In genomic region chr17:43171761-43172487, GRCh38 we compare ENCODE assay signal across 8 cellular contexts. TPM values are rescaled to one million over a fixed set of nuclear protein-coding genes. Genes with fewer than 3 reads are reported as not detected.
DNase-seq lines count a peak whose midpoint lies in the region; TF ChIP-seq lines count a peak whose summit lies in the region.

No MANE protein-coding gene starts in this region.

- H3K9me3 ChIP-seq in WERI-Rb-1 (ENCODE audit: severe bottlenecking) (no peaks in the 10 kb centered on the region), osteoblast (ENCODE audit: low read depth, low read length) (no peaks in the 10 kb centered on the region)

- H3K4me3 ChIP-seq in WERI-Rb-1 (ENCODE audit: low read depth, low read length) (peak overlapping the region; percentile 85), fibroblast of the aortic adventitia (ENCODE audit: low read depth, low read length) (peak overlapping the region; percentile 87), osteoblast (ENCODE audit: insufficient read depth, low read length) (peak overlapping the region; percentile 82)

- peak overlapping the region; percentile 100 for H3K4me2 ChIP-seq in osteoblast (ENCODE audit: insufficient read depth, low read length)

- H3K27me3 ChIP-seq in WERI-Rb-1 (ENCODE audit: insufficient read depth, low read depth, severe bottlenecking) = no peaks in the 10 kb centered on the region
- H3K27me3 ChIP-seq in osteoblast (ENCODE audit: insufficient read depth, low read length) = no peaks in the 10 kb centered on the region

- DNase-seq in stimulated activated CD4-positive, alpha-beta T cell treated with anti-CD3 and anti-CD28 coated beads, Interleukin-15, amount 100 ng/mL, for 24 hours = peak; percentile 10
- DNase-seq in stimulated activated CD4-positive, alpha-beta T cell treated with anti-CD3 and anti-CD28 coated beads, Interleukin-4, amount 100 ng/mL, for 1 hour = no peak
- peak; percentile 10 for DNase-seq in NCI-H1105 treated with DMSO at 0.1 percent for 48 hours (lab: John Stamatoyannopoulos, UW)
- peak; percentile 56 for DNase-seq in WERI-Rb-1
- peak; percentile 95 for DNase-seq in fibroblast of the aortic adventitia (ENCODE audit: low read depth)
- DNase-seq in osteoblast (ENCODE audit: insufficient read length, low spot score, missing footprints) = peak; percentile 72
- DNase-seq in mesothelial cell of epicardium (ENCODE audit: low spot score in 2 of 2, unreplicated experiment in 2 of 2) = no peak
- DNase-seq in activated CD4-positive, CD25-positive, alpha-beta regulatory T cell (lab: John Stamatoyannopoulos, UW) = no peak

- no peak overlapping the region for H3K27ac Mint-ChIP-seq in mesothelial cell of epicardium

- H3K79me2 ChIP-seq in osteoblast (ENCODE audit: insufficient read depth, low read length) = peaks cover 51% of the 10 kb centered on the region

- peaks cover 15% of the 10 kb centered on the region for H4K20me1 ChIP-seq in osteoblast (ENCODE audit: insufficient read depth, low read length)

- H3K9me3 Mint-ChIP-seq in mesothelial cell of epicardium = no peaks in the 10 kb centered on the region

- H3K27ac ChIP-seq in WERI-Rb-1 (peak overlapping the region; percentile 86), osteoblast (ENCODE audit: low read depth, low read length) (peak overlapping the region; percentile 96)

- H3K4me1 ChIP-seq in osteoblast (ENCODE audit: insufficient read depth, low read length) = peaks cover 44% of the 10 kb centered on the region

- H3K4me1 Mint-ChIP-seq in mesothelial cell of epicardium = peaks cover 31% of the 10 kb centered on the region

- peak overlapping the region; percentile 77 for H2AFZ ChIP-seq in osteoblast (ENCODE audit: low read length)

- H3K36me3 ChIP-seq in WERI-Rb-1 = peaks cover 13% of the 10 kb centered on the region
- H3K36me3 ChIP-seq in osteoblast (ENCODE audit: insufficient read depth, low read length) = peaks cover 12% of the 10 kb centered on the region

- peaks cover 15% of the 10 kb centered on the region for H3K36me3 Mint-ChIP-seq in mesothelial cell of epicardium

- H3K27me3 Mint-ChIP-seq in mesothelial cell of epicardium (ENCODE audit: low read depth) = no peaks in the 10 kb centered on the region

- no peak for TF ChIP-seq CTCF in WERI-Rb-1 (IDR thresholded peaks at IDR 0.05; ENCODE audit: low read depth, low read length)
- TF ChIP-seq CTCF in fibroblast of the aortic adventitia (IDR thresholded peaks at IDR 0.05; ENCODE audit: insufficient read depth, low read length) = peak; percentile 22
- peak; percentile 30 for TF ChIP-seq CTCF in osteoblast (IDR thresholded peaks at IDR 0.05; ENCODE audit: extremely low read depth, low read depth, low read length)
- no peak for TF ChIP-seq CTCF in mesothelial cell of epicardium (IDR thresholded peaks at IDR 0.05; ENCODE audit: unreplicated experiment)

- no peak overlapping the region for H3K4me3 Mint-ChIP-seq in mesothelial cell of epicardium

RNA-seq across cellular contexts. Expression of gene NBR1, which starts 0.9 kb away (rescaled TPM):
- total RNA-seq in fibroblast of the aortic adventitia (ENCODE audit: low replicate concordance) = 63.2 and 111 TPM in 2 replicates
- total RNA-seq in osteoblast = 115 and 121 TPM in 2 replicates
- 61.6 to 63.5 TPM (median 63.3 TPM) in 3 replicates for total RNA-seq in mesothelial cell of epicardium

RNA-seq across cellular contexts. Expression of gene TMEM106A, which starts 39.8 kb away (rescaled TPM):
- 4.3 and 7.2 TPM in 2 replicates for total RNA-seq in fibroblast of the aortic adventitia (ENCODE audit: low replicate concordance)
- total RNA-seq in osteoblast = 5.1 and 5.6 TPM in 2 replicates
- total RNA-seq in mesothelial cell of epicardium = 12.6 to 14.1 TPM (median 13.3 TPM) in 3 replicates

RNA-seq across cellular contexts. Expression of gene BRCA1, which starts 46.8 kb away (rescaled TPM):
- total RNA-seq in fibroblast of the aortic adventitia (ENCODE audit: low replicate concordance) (13.0 and 44.6 TPM in 2 replicates), osteoblast (5.4 and 7.7 TPM in 2 replicates), mesothelial cell of epicardium (12.5 to 15.5 TPM (median 12.6 TPM) in 3 replicates)

RNA-seq across cellular contexts. Expression of gene CCDC200, which starts 56.5 kb away (rescaled TPM):
- total RNA-seq in fibroblast of the aortic adventitia (ENCODE audit: low replicate concordance) (not detected in 2 replicates), osteoblast (not detected in 2 replicates), mesothelial cell of epicardium (not detected in 3 replicates)

Comparison
In these comparisons a context has a peak if more than half of its experiments do, and no peak if none do; other contexts are left out.
1. DNase-seq: peak in stimulated activated CD4-positive, alpha-beta T cell treated with anti-CD3 and anti-CD28 coated beads, Interleukin-15, amount 100 ng/mL, for 24 hours (single experiment), NCI-H1105 treated with DMSO at 0.1 percent for 48 hours (single experiment), WERI-Rb-1 (single experiment), fibroblast of the aortic adventitia (single experiment) and osteoblast (single experiment); none in stimulated activated CD4-positive, alpha-beta T cell treated with anti-CD3 and anti-CD28 coated beads, Interleukin-4, amount 100 ng/mL, for 1 hour (single experiment), mesothelial cell of epicardium (0 of 2) and activated CD4-positive, CD25-positive, alpha-beta regulatory T cell (0 of 4).
2. CTCF ChIP-seq: peak in fibroblast of the aortic adventitia (single experiment) and osteoblast (single experiment); none in WERI-Rb-1 (single experiment) and mesothelial cell of epicardium (single experiment).
3. Peak in every context shown above with its lines, with median percentiles within 50 percentile points of each other: H3K4me3 ChIP-seq.